In the genomic region with DNA sequence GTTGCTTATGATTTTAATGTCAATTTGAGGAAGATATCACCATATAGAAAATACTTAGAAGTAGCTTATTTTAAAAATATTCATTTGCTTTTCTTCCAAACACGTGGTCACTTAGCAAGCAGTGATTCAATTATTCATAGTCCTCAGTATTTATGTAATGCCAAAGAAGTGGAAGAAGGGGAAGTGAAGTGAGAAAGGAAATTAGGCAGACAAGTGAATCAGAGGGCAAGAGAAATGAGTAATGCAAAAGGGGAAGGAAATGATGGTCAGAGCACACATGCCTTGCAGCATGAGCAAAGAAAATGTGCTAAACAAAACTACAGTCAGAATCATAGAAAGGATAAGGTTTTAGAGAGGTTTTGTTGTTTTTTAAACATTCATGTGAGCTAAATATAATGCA, we compare ENCODE assay signal across 8 cellular contexts. TPM values are rescaled to one million over a fixed set of nuclear protein-coding genes. Genes with fewer than 3 reads are reported as not detected.
DNase-seq lines count a peak whose midpoint lies in the region; ATAC-seq, FAIRE-seq and TF ChIP-seq lines count a peak whose summit lies in the region.

No MANE protein-coding gene starts in this region.

- CTCF ChIA-PET in activated CD4-positive, alpha-beta memory T cell treated with anti-CD3 and anti-CD28 coated beads, Interleukin-2, amount 10 ng/mL, durations not matched to agents 7 days and 5 days (lab: Charles Lee), result interaction anchor here (0.6 kb wide), 1 partner anchor 295 kb away, joined by 3 read pairs; no protein-coding TSS in a partner anchor

- H3F3A ChIP-seq in DOHH2 (ENCODE audit: control insufficient read depth, insufficient read depth), result peaks cover 9% of the 10 kb centered on the region; the same call in 1 of the 2 replicates

- no peaks in the 10 kb centered on the region for H4K20me1 ChIP-seq in DOHH2 (ENCODE audit: control insufficient read depth, insufficient read depth, low read depth, low read length)

- H3K27ac Mint-ChIP-seq in activated CD4-positive, alpha-beta memory T cell treated with anti-CD3 and anti-CD28 coated beads, Interleukin-2, amount 10 ng/mL, durations not matched to agents 7 days and 5 days, result peak overlapping the region; percentile 41

- peak; percentile 93 for ATAC-seq in HG03521 (IDR thresholded peaks at IDR 0.05; ENCODE audit: unreplicated experiment)

- H3K36me3 Mint-ChIP-seq in activated CD4-positive, alpha-beta memory T cell treated with anti-CD3 and anti-CD28 coated beads, Interleukin-2, amount 10 ng/mL, durations not matched to agents 7 days and 5 days (ENCODE audit: low read depth), result peaks cover 52% of the 10 kb centered on the region

- no peaks in the 10 kb centered on the region for H3K9me2 ChIP-seq in DOHH2 (replicated peaks; ENCODE audit: control insufficient read depth, low read length)

- H3K4me3 Mint-ChIP-seq in activated CD4-positive, alpha-beta memory T cell treated with anti-CD3 and anti-CD28 coated beads, Interleukin-2, amount 10 ng/mL, durations not matched to agents 7 days and 5 days, result no peak overlapping the region

- no peak for TF ChIP-seq CTCF in DOHH2 (IDR thresholded peaks at IDR 0.05; ENCODE audit: low read depth, low read length, poor library complexity, severe bottlenecking)
- TF ChIP-seq CTCF in GM20000 (IDR thresholded peaks at IDR 0.05; ENCODE audit: extremely low read depth, missing control alignments), result no peak

- peak overlapping the region; percentile 46 for H3K4me3 ChIP-seq in DOHH2 (ENCODE audit: low read length)

- POLR2A ChIA-PET in activated CD4-positive, alpha-beta memory T cell treated with anti-CD3 and anti-CD28 coated beads, Interleukin-2, amount 10 ng/mL, durations not matched to agents 7 days and 5 days (lab: Charles Lee), result interaction anchor here (1.8 kb wide), 1 partner anchor 33 kb away, joined by 4 read pairs; the partner anchor contains the start of genes CEP170 and SDCCAG8

- peaks cover 24% of the 10 kb centered on the region for H3K4me1 ChIP-seq in DOHH2 (ENCODE audit: control insufficient read depth, low read length)

- H3K27me3 Mint-ChIP-seq in activated CD4-positive, alpha-beta memory T cell treated with anti-CD3 and anti-CD28 coated beads, Interleukin-2, amount 10 ng/mL, durations not matched to agents 7 days and 5 days, result no peaks in the 10 kb centered on the region

- peak overlapping the region; percentile 60 for H3K4me2 ChIP-seq in DOHH2 (ENCODE audit: low read length)

- FAIRE-seq in islet of Langerhans (lab: Jason Lieb, UNC), result peak; percentile 94

- peaks cover 2% of the 10 kb centered on the region for H3K9me3 Mint-ChIP-seq in activated CD4-positive, alpha-beta memory T cell treated with anti-CD3 and anti-CD28 coated beads, Interleukin-2, amount 10 ng/mL, durations not matched to agents 7 days and 5 days

- peak; percentile 53 for DNase-seq in GM20000 (ENCODE audit: low spot score)
- DNase-seq in activated CD4-positive, alpha-beta memory T cell treated with anti-CD3 and anti-CD28 coated beads, Interleukin-2, amount 10 ng/mL, durations not matched to agents 7 days and 5 days, result no peak
- no peak for DNase-seq in NCI-H146 treated with DMSO at 0.1 percent for 48 hours (lab: John Stamatoyannopoulos, UW; ENCODE audit: unreplicated experiment)
- no peak for DNase-seq in NCI-H2107 (lab: John Stamatoyannopoulos, UW)
- DNase-seq in NCI-H1436 (lab: John Stamatoyannopoulos, UW), result no peak

- H3K27ac ChIP-seq in DOHH2 (ENCODE audit: low read depth, low read length), result peak overlapping the region; percentile 46

- no peaks in the 10 kb centered on the region for H3K9me3 ChIP-seq in DOHH2 (ENCODE audit: control insufficient read depth, insufficient read depth, low read length)

- H3K4me1 Mint-ChIP-seq in activated CD4-positive, alpha-beta memory T cell treated with anti-CD3 and anti-CD28 coated beads, Interleukin-2, amount 10 ng/mL, durations not matched to agents 7 days and 5 days, result peaks cover 22% of the 10 kb centered on the region

- peaks cover 28% of the 10 kb centered on the region for H3K36me3 ChIP-seq in DOHH2 (ENCODE audit: control insufficient read depth, low read length)

- H3K27me3 ChIP-seq in DOHH2 (ENCODE audit: control insufficient read depth, low read length), result no peaks in the 10 kb centered on the region

- H3K79me2 ChIP-seq in DOHH2 (ENCODE audit: control insufficient read depth, low read length), result no peaks in the 10 kb centered on the region

RNA-seq across cellular contexts. Expression of gene SDCCAG8, which starts 31.8 kb away (rescaled TPM):
- 10 to 100 TPM; 18.8 to 20.3 TPM for total RNA-seq in activated CD4-positive, alpha-beta memory T cell treated with anti-CD3 and anti-CD28 coated beads, Interleukin-2, amount 10 ng/mL, durations not matched to agents 7 days and 5 days

RNA-seq across cellular contexts. Expression of gene CEP170, which starts 32.6 kb away (rescaled TPM):
- total RNA-seq in activated CD4-positive, alpha-beta memory T cell treated with anti-CD3 and anti-CD28 coated beads, Interleukin-2, amount 10 ng/mL, durations not matched to agents 7 days and 5 days, result 10 to 100 TPM; 22.5 to 24.4 TPM
